ENCODE assay signal across 7 cellular contexts in genomic region chr2:46569061-46569560, GRCh38. TPM values are rescaled to one million over a fixed set of nuclear protein-coding genes. Genes with fewer than 3 reads are reported as not detected.
A peak's percentile ranks its signal among the peaks of the same experiment; 100 is the strongest.
DNase-seq lines count a peak whose midpoint lies in the region; ATAC-seq, FAIRE-seq and TF ChIP-seq lines count a peak whose summit lies in the region.

No MANE protein-coding gene starts in this region.

- peak; percentile 71 for FAIRE-seq in K562 (lab: Jason Lieb, UNC)

- peaks cover 6 to 31% of the 10 kb centered on the region in 2 experiments; a peak in 4 of 5 replicates for H3K4me1 ChIP-seq in K562 (replicated peaks in 1 of 2; ENCODE audit: control insufficient read depth in 2 of 2, insufficient read depth in 2 of 2, low read length in 2 of 2)

- H3K27me3 ChIP-seq in K562 (ENCODE audit: control insufficient read depth in 2 of 2, insufficient read depth in 2 of 2, low read length in 2 of 2): no peaks in the 10 kb centered on the region

- TF ChIP-seq RAD21 in K562 (CRISPR knock-in tag; conservative IDR thresholded peaks at IDR 0.05 in 1 of 2, IDR thresholded peaks at IDR 0.05 in 1 of 2): 0 out of 4 replicates have a peak, but pooled peaks of 1 of the 2 experiments have one; percentile 16

- H3K79me2 ChIP-seq in K562 (ENCODE audit: control insufficient read depth, insufficient read depth, low read length): no peaks in the 10 kb centered on the region

- H3K9me3 ChIP-seq in K562 (replicated peaks; ENCODE audit: control insufficient read depth, insufficient read depth, low read depth, low read length): no peaks in the 10 kb centered on the region

- H2AFZ ChIP-seq in K562 (ENCODE audit: low read depth, low read length): peak overlapping the region; percentile 71

- H3K4me3 ChIP-seq in K562: no peak overlapping the region

- POLR2A ChIA-PET in K562 (lab: Yijun Ruan, JAX): interaction anchor here (0.7 to 2.1 kb wide), 8 partner anchors 9 to 667 kb away, joined by 3 to 9 read pairs (median 4); no protein-coding TSS in a partner anchor

- no peak for TF ChIP-seq POLR2A in K562 (conservative IDR thresholded peaks at IDR 0.05)

- WGBS in K562 (ENCODE audit: insufficient coverage, low coverage, missing lambda C conversion rate): 4% methylated on average over 7 of the region's 7 CpGs

- ATAC-seq in GM19397 (IDR thresholded peaks at IDR 0.05; ENCODE audit: unreplicated experiment) (peak; percentile 74), HG03378 (IDR thresholded peaks at IDR 0.05; ENCODE audit: unreplicated experiment) (peak; percentile 82), K562 (peak; percentile 54)

- DNase-seq in K562 (ENCODE audit: extremely low read depth in 1 of 4, low spot score in 3 of 4): peak in 2 of 4 experiments; percentile 27 to 68
- no peak for DNase-seq in LoVo (ENCODE audit: low spot score)
- DNase-seq in stimulated activated CD4-positive, alpha-beta T cell treated with anti-CD3 and anti-CD28 coated beads, Interleukin-15, amount 100 ng/mL, for 24 hours: no peak
- DNase-seq in NCI-H2107 (lab: John Stamatoyannopoulos, UW): no peak

- H3K36me3 Mint-ChIP-seq in nephron (ENCODE audit: low read depth): peaks cover 23% of the 10 kb centered on the region

- H4K20me1 ChIP-seq in K562 (replicated peaks; ENCODE audit: control insufficient read depth, insufficient read depth, low read length): peaks cover 16% of the 10 kb centered on the region; the same call in 1 of the 2 replicates

- H3K9me1 ChIP-seq in K562 (ENCODE audit: control insufficient read depth, insufficient read depth, low read length): no peaks in the 10 kb centered on the region

- H3K4me1 Mint-ChIP-seq in nephron: peaks cover 82% of the 10 kb centered on the region

- TF ChIP-seq CTCF in K562 (IDR thresholded peaks at IDR 0.05 in 2 of 3, conservative IDR thresholded peaks at IDR 0.05 in 1 of 3; ENCODE audit: insufficient read depth in 2 of 3, low read depth in 1 of 3, low read length in 3 of 3) (no peak), nephron (IDR thresholded peaks at IDR 0.05; ENCODE audit: unreplicated experiment in 3 of 3) (no peak)

- in situ Hi-C loops in K562 (cut with MboI): no loop called here

- peak overlapping the region; percentile 29 for H3K4me2 ChIP-seq in K562 (ENCODE audit: insufficient read depth, low read length)

- no peaks in the 10 kb centered on the region; the same call in 2 of the 3 replicates for H3K36me3 ChIP-seq in K562 (ENCODE audit: control insufficient read depth, insufficient read depth, low read length)

- CTCF ChIA-PET in K562 (lab: Yijun Ruan, JAX; ENCODE audit: low intra/inter-chr PET ratio): no interaction called here

- peak overlapping the region; percentile 43; the same call in 2 of the 3 replicates for H3K27ac ChIP-seq in K562 (ENCODE audit: extremely low read depth, low read depth, low read length)

- no TSS peak for BruUV-seq in K562 (replicated peaks; lab: Mats Ljungman, UMichigan)

- intact Hi-C loops in K562 (cut with micrococcal nuclease): no loop called here

- no peak overlapping the region for H3K9ac ChIP-seq in K562 (ENCODE audit: insufficient read depth in 1 of 2, low read depth in 2 of 2, low read length in 2 of 2)

- TF ChIP-seq EP300 in K562 (IDR thresholded peaks at IDR 0.05; ENCODE audit: low read length): no peak

- no peaks in the 10 kb centered on the region for H3K27me3 Mint-ChIP-seq in nephron (ENCODE audit: low read depth)

- peak overlapping the region; percentile 81 to 95 (median 94) for H3K27ac Mint-ChIP-seq in nephron

- no peaks in the 10 kb centered on the region for H3K9me3 Mint-ChIP-seq in nephron

- peak overlapping the region in 2 of 3 experiments; percentile 14 to 58 for H3K4me3 Mint-ChIP-seq in nephron

TF ChIP-seq in K562, 482 proteins besides CTCF, POLR2A, EP300 and RAD21 (continues in another document):
- TF ChIP-seq ZKSCAN1 (IDR thresholded peaks at IDR 0.05; ENCODE audit: low read depth, low read length) (no peak), KLF13 (tag; IDR thresholded peaks at IDR 0.05; ENCODE audit: borderline replicate concordance, low read depth) (no peak), HDAC1 (IDR thresholded peaks at IDR 0.05) (0 out of 4 replicates have a peak, but pooled peaks of 1 of the 2 experiments have one; percentile 26), ZFX (CRISPR knock-in tag; IDR thresholded peaks at IDR 0.05) (peak; percentile 25; the same call in 1 of the 2 replicates)

RNA-seq across cellular contexts. Expression of gene ATP6V1E2, which starts 26.7 kb away (rescaled TPM):
- total RNA-seq in K562 (2011; cell fraction: chromatin; rRNA removed; ENCODE audit: low replicate concordance): 9.3 and 14.4 TPM in 2 replicates
- 6.8 and 8.8 TPM in 2 replicates for total RNA-seq in K562 (2011; cell fraction: nucleolus; rRNA removed)
- 9.9 and 10.0 TPM in 2 replicates for total RNA-seq in K562 (2011; cell fraction: nucleoplasm; rRNA removed)
- 8.4 and 9.2 TPM in 2 replicates for total RNA-seq in K562 (2014; rRNA removed)
- 10.2 and 10.3 TPM in 2 replicates for total RNA-seq in K562 (2014; rRNA removed; fragmentation: Illumina TruSeq; extraction: Trizol)
- total RNA-seq in K562 (2015; rRNA removed; fragmentation: Illumina TruSeq; extraction: Trizol): 8.8 and 10.0 TPM in 2 replicates
- 9.7 and 11.5 TPM in 2 replicates for total RNA-seq in K562 (2021)
- polyA plus RNA-seq in K562 (2011; rRNA removed): 8.5 and 11.3 TPM in 2 replicates
- polyA plus RNA-seq in K562 (2011; cell fraction: cytosol; rRNA removed): 6.7 and 7.3 TPM in 2 replicates
- 6.3 and 8.2 TPM in 2 replicates for polyA plus RNA-seq in K562 (2011; cell fraction: nucleus; rRNA removed)
- polyA plus RNA-seq in K562 (2012): 7.8 and 14.8 TPM in 2 replicates
- 8.2 and 11.9 TPM in 2 replicates for polyA plus RNA-seq in K562 (2014; fragmentation: Illumina TruSeq; extraction: Trizol)
- polyA plus RNA-seq in K562 (2014; fragmentation: Nextera tagmentation; extraction: Ambion mirVana): 1 to 10 TPM; 3.8 to 4.1 TPM
- 5.4 and 7.7 TPM in 2 replicates for polyA plus RNA-seq in K562 (2014; rRNA removed)
- polyA minus RNA-seq in K562 (2011; rRNA and poly(A)+ RNA removed): 10.0 and 11.0 TPM in 2 replicates
- polyA minus RNA-seq in K562 (2011; cell fraction: cytosol; rRNA and poly(A)+ RNA removed): 4.1 and 6.8 TPM in 2 replicates
- 4.7 and 7.4 TPM in 2 replicates for polyA minus RNA-seq in K562 (2011; cell fraction: nucleus; rRNA and poly(A)+ RNA removed)

RNA-seq across cellular contexts. Expression of gene RHOQ, which starts 26.8 kb away (rescaled TPM):
- 30.6 and 63.3 TPM in 2 replicates for total RNA-seq in K562 (2011; cell fraction: chromatin; rRNA removed; ENCODE audit: low replicate concordance)
- 18.5 and 24.9 TPM in 2 replicates for total RNA-seq in K562 (2011; cell fraction: nucleolus; rRNA removed)
- total RNA-seq in K562 (2011; cell fraction: nucleoplasm; rRNA removed): 38.8 and 65.0 TPM in 2 replicates
- total RNA-seq in K562 (2014; rRNA removed) (11.0 and 14.2 TPM in 2 replicates), K562 (2014; rRNA removed; fragmentation: Illumina TruSeq; extraction: Trizol) (19.7 and 23.0 TPM in 2 replicates), K562 (2015; rRNA removed; fragmentation: Illumina TruSeq; extraction: Trizol) (20.5 TPM in 2 replicates), K562 (2021) (17.9 and 20.1 TPM in 2 replicates)
- polyA plus RNA-seq in K562 (2011; rRNA removed) (20.8 and 22.9 TPM in 2 replicates), K562 (2014; fragmentation: Illumina TruSeq; extraction: Trizol) (25.6 and 26.5 TPM in 2 replicates), K562 (2014; fragmentation: Nextera tagmentation; extraction: Ambion mirVana) (1 to 10 TPM; 7.6 to 8.2 TPM), K562 (2014; rRNA removed) (15.8 and 17.9 TPM in 2 replicates)
- polyA plus RNA-seq in K562 (2011; cell fraction: cytosol; rRNA removed): 9.4 and 13.8 TPM in 2 replicates
- polyA plus RNA-seq in K562 (2011; cell fraction: nucleus; rRNA removed): 46.6 and 53.0 TPM in 2 replicates
- 20.0 and 35.0 TPM in 2 replicates for polyA plus RNA-seq in K562 (2012)
- polyA minus RNA-seq in K562 (2011; rRNA and poly(A)+ RNA removed): 16.6 and 19.7 TPM in 2 replicates
- 4.3 and 8.2 TPM in 2 replicates for polyA minus RNA-seq in K562 (2011; cell fraction: cytosol; rRNA and poly(A)+ RNA removed)
- polyA minus RNA-seq in K562 (2011; cell fraction: nucleus; rRNA and poly(A)+ RNA removed): 14.7 and 19.4 TPM in 2 replicates

RNA-seq across cellular contexts. Expression of gene PIGF, which starts 47.7 kb away (rescaled TPM):
- 38.1 and 70.8 TPM in 2 replicates for total RNA-seq in K562 (2011; cell fraction: chromatin; rRNA removed; ENCODE audit: low replicate concordance)
- 27.5 and 34.0 TPM in 2 replicates for total RNA-seq in K562 (2011; cell fraction: nucleolus; rRNA removed)
- total RNA-seq in K562 (2011; cell fraction: nucleoplasm; rRNA removed): 49.3 and 65.3 TPM in 2 replicates
- 10.9 and 14.0 TPM in 2 replicates for total RNA-seq in K562 (2014; rRNA removed)
- total RNA-seq in K562 (2014; rRNA removed; fragmentation: Illumina TruSeq; extraction: Trizol): 27.1 and 28.9 TPM in 2 replicates
- total RNA-seq in K562 (2015; rRNA removed; fragmentation: Illumina TruSeq; extraction: Trizol): 16.9 and 17.3 TPM in 2 replicates
- total RNA-seq in K562 (2021): 22.9 TPM in 2 replicates
- 74.6 and 77.6 TPM in 2 replicates for polyA plus RNA-seq in K562 (2011; rRNA removed)
- 13.9 and 37.9 TPM in 2 replicates for polyA plus RNA-seq in K562 (2011; cell fraction: cytosol; rRNA removed)
- 37.5 and 52.6 TPM in 2 replicates for polyA plus RNA-seq in K562 (2011; cell fraction: nucleus; rRNA removed)
- 23.5 and 26.5 TPM in 2 replicates for polyA plus RNA-seq in K562 (2012)
- 23.5 and 24.2 TPM in 2 replicates for polyA plus RNA-seq in K562 (2014; fragmentation: Illumina TruSeq; extraction: Trizol)
- polyA plus RNA-seq in K562 (2014; fragmentation: Nextera tagmentation; extraction: Ambion mirVana): 10 to 100 TPM; 82.3 to 83.9 TPM
- polyA plus RNA-seq in K562 (2014; rRNA removed): 21.9 and 33.0 TPM in 2 replicates
- 36.3 and 37.4 TPM in 2 replicates for polyA minus RNA-seq in K562 (2011; rRNA and poly(A)+ RNA removed)
- 12.1 and 13.9 TPM in 2 replicates for polyA minus RNA-seq in K562 (2011; cell fraction: cytosol; rRNA and poly(A)+ RNA removed)
- polyA minus RNA-seq in K562 (2011; cell fraction: nucleus; rRNA and poly(A)+ RNA removed): 37.8 and 57.2 TPM in 2 replicates

RNA-seq across cellular contexts. Expression of gene CRIPT, which starts 47.9 kb away (rescaled TPM):
- total RNA-seq in K562 (2011; cell fraction: chromatin; rRNA removed; ENCODE audit: low replicate concordance): 5.1 and 13.1 TPM in 2 replicates
- total RNA-seq in K562 (2011; cell fraction: nucleolus; rRNA removed): 2.9 and 3.3 TPM in 2 replicates
- 8.1 and 16.0 TPM in 2 replicates for total RNA-seq in K562 (2011; cell fraction: nucleoplasm; rRNA removed)
- total RNA-seq in K562 (2014; rRNA removed) (5.6 and 6.9 TPM in 2 replicates), K562 (2014; rRNA removed; fragmentation: Illumina TruSeq; extraction: Trizol) (15.7 and 17.5 TPM in 2 replicates), K562 (2015; rRNA removed; fragmentation: Illumina TruSeq; extraction: Trizol) (8.3 and 10.5 TPM in 2 replicates), K562 (2021) (11.6 and 12.0 TPM in 2 replicates)
- polyA plus RNA-seq in K562 (2011; rRNA removed) (9.7 and 13.6 TPM in 2 replicates), K562 (2014; fragmentation: Illumina TruSeq; extraction: Trizol) (11.9 and 12.8 TPM in 2 replicates), K562 (2014; fragmentation: Nextera tagmentation; extraction: Ambion mirVana) (10 to 100 TPM; 29.1 to 33.9 TPM), K562 (2014; rRNA removed) (10.2 and 11.1 TPM in 2 replicates)
- 1.6 and 4.8 TPM in 2 replicates for polyA plus RNA-seq in K562 (2011; cell fraction: cytosol; rRNA removed)
- 1.6 and 2.6 TPM in 2 replicates for polyA plus RNA-seq in K562 (2011; cell fraction: nucleus; rRNA removed)
- polyA plus RNA-seq in K562 (2012): 12.3 and 19.7 TPM in 2 replicates
- polyA minus RNA-seq in K562 (2011; rRNA and poly(A)+ RNA removed): 8.3 and 9.6 TPM in 2 replicates
- polyA minus RNA-seq in K562 (2011; cell fraction: cytosol; rRNA and poly(A)+ RNA removed): 2.6 and 5.5 TPM in 2 replicates
- polyA minus RNA-seq in K562 (2011; cell fraction: nucleus; rRNA and poly(A)+ RNA removed): 4.3 and 6.3 TPM in 2 replicates
